ENCODE assay signal across 13 cellular contexts in genomic region chr3:151537751-151538150, GRCh38.
A peak's percentile ranks its signal among the peaks of the same experiment; 100 is the strongest.
DNase-seq lines count a peak whose midpoint lies in the region; ATAC-seq and TF ChIP-seq lines count a peak whose summit lies in the region.
"Had no signal": no experiment of that assay in that cellular context is flagged by ENCODE, and none has a peak within 500 bp of the region (broad histone marks: within the 10 kb centered on the region; RNA-seq: fewer than 3 reads in every experiment).

No MANE protein-coding gene starts in this region.

- H3K4me3 ChIP-seq in GM23248: no peak overlapping the region
- no peak overlapping the region for H3K4me3 ChIP-seq in adipocyte (ENCODE audit: low read length)
- no peak overlapping the region for H3K4me3 ChIP-seq in heart right ventricle
- no peak overlapping the region for H3K4me3 ChIP-seq in smooth muscle cell

- ATAC-seq in heart right ventricle: peak in 2 of 8 donors; percentile 44 to 54
- ATAC-seq in stimulated activated naive CD8-positive, alpha-beta T cell treated with anti-CD3 and anti-CD28 coated beads, Interleukin-15, amount 100 ng/mL, for 72 hours: no peak

- TF ChIP-seq CTCF in heart right ventricle (IDR thresholded peaks at IDR 0.05): no peak
- TF ChIP-seq CTCF in smooth muscle cell (IDR thresholded peaks at IDR 0.05; ENCODE audit: borderline replicate concordance, insufficient read depth, poor library complexity, severe bottlenecking): no peak
- TF ChIP-seq CTCF in type B pancreatic cell (conservative IDR thresholded peaks at IDR 0.05): no peak

- intact Hi-C loops in heart right ventricle (cut with DNase I): no loop called here

- in situ Hi-C loops in GM23248 (cut with MboI): no loop called here

- peak; percentile 23 for DNase-seq in GM23248
- peak; percentile 55 for DNase-seq in adipocyte (ENCODE audit: low read depth)
- no peak for DNase-seq in heart right ventricle
- no peak for DNase-seq in smooth muscle cell (lab: John Stamatoyannopoulos, UW; ENCODE audit: unreplicated experiment)
- no peak for DNase-seq in NCI-H1417 treated with DMSO at 0.1 percent for 48 hours (lab: John Stamatoyannopoulos, UW)
- no peak for DNase-seq in stimulated activated naive CD8-positive, alpha-beta T cell treated with anti-CD3 and anti-CD28 coated beads, Interleukin-15, amount 100 ng/mL, for 72 hours
- DNase-seq in stimulated activated CD4-positive, alpha-beta T cell treated with anti-CD3 and anti-CD28 coated beads, Interleukin-2, amount 100 ng/mL, for 24 hours: no peak
- no peak for DNase-seq in type B pancreatic cell (ENCODE audit: extremely low spot score, unreplicated experiment)
- DNase-seq: activated CD4-positive, alpha-beta T cell treated with anti-CD3 and anti-CD28 coated beads for 48 hours; KG1; NCI-H2029; nephron progenitor cell had no signal

- H3K4me2 ChIP-seq in GM23248 (ENCODE audit: unreplicated experiment) (peak overlapping the region; percentile 6), smooth muscle cell (peak overlapping the region; percentile 61)

- no peaks in the 10 kb centered on the region for H3K9me3 ChIP-seq in GM23248 (ENCODE audit: low read depth)
- H3K9me3 ChIP-seq in adipocyte (ENCODE audit: control insufficient read depth, low read length): no peaks in the 10 kb centered on the region
- H3K9me3 ChIP-seq in heart right ventricle: peaks cover 0 to 15% (median 0%) of the 10 kb centered on the region in 11 donors
- H3K9me3 ChIP-seq in smooth muscle cell (replicated peaks; ENCODE audit: low read depth): no peaks in the 10 kb centered on the region

- 11 to 12% methylated on average over 3 of the region's 3 CpGs for WGBS in GM23248 (ENCODE audit: low coverage in 1 of 2, low lambda C conversion rate in 2 of 2, missing lambda C conversion rate in 2 of 2), 2 experiments
- WGBS in heart right ventricle, 2 donors: 54 to 56% methylated on average over 3 of the region's 3 CpGs
- WGBS in smooth muscle cell (ENCODE audit: low lambda C conversion rate): 21% methylated on average over 3 of the region's 3 CpGs

- no peak overlapping the region for H3K27ac Mint-ChIP-seq in stimulated activated naive CD8-positive, alpha-beta T cell treated with anti-CD3 and anti-CD28 coated beads, Interleukin-15, amount 100 ng/mL, for 72 hours
- H3K27ac Mint-ChIP-seq in type B pancreatic cell: no peak overlapping the region
- H3K27ac Mint-ChIP-seq: activated T-helper 2 cell treated with anti-CD3 and anti-CD28 coated beads, Interferon-gamma antibody, Interleukin-2, Interleukin-4, amounts not matched to agents 10 μg/mL and 5 μg/mL and 100 μg/mL, durations not matched to agents 14 hours and 24 hours and 36 hours; nephron progenitor cell had no signal

- no peaks in the 10 kb centered on the region for H3F3A ChIP-seq in GM23248 (ENCODE audit: insufficient read depth)
- peaks cover 8% of the 10 kb centered on the region for H3F3A ChIP-seq in smooth muscle cell (ENCODE audit: low read depth)

- H3K9ac ChIP-seq in GM23248: no peak overlapping the region
- no peak overlapping the region for H3K9ac ChIP-seq in adipocyte (ENCODE audit: low read length)
- no peak overlapping the region for H3K9ac ChIP-seq in smooth muscle cell (ENCODE audit: low read depth)

- H3K9me2 ChIP-seq in GM23248 (ENCODE audit: insufficient read depth): no peaks in the 10 kb centered on the region; the same call in 1 of the 2 replicates

- no peaks in the 10 kb centered on the region for H3K27me3 ChIP-seq in GM23248 (replicated peaks; ENCODE audit: insufficient read depth)
- no peaks in the 10 kb centered on the region for H3K27me3 ChIP-seq in adipocyte (replicated peaks; ENCODE audit: control insufficient read depth, insufficient read depth, low read length)
- H3K27me3 ChIP-seq in heart right ventricle: no peaks in the 10 kb centered on the region
- H3K27me3 ChIP-seq in smooth muscle cell (ENCODE audit: low read depth): no peaks in the 10 kb centered on the region

- H2AFZ ChIP-seq in GM23248 (peak overlapping the region; percentile 53), smooth muscle cell (ENCODE audit: low read depth) (peak overlapping the region; percentile 90)

- H3K4me1 ChIP-seq in GM23248 (ENCODE audit: insufficient read depth) (peaks cover 21% of the 10 kb centered on the region), adipocyte (ENCODE audit: control insufficient read depth, insufficient read depth, low read length) (peaks cover 27% of the 10 kb centered on the region), heart right ventricle (peaks cover 0 to 7% (median 0%) of the 10 kb centered on the region in 9 donors), smooth muscle cell (ENCODE audit: low read depth) (peaks cover 19% of the 10 kb centered on the region)

- H3K27ac ChIP-seq in GM23248 (no peak overlapping the region), heart right ventricle (peak overlapping the region in 7 of 10 donors; percentile 6 to 63 (median 59)), smooth muscle cell (ENCODE audit: low read depth) (peak overlapping the region; percentile 66)

- no peaks in the 10 kb centered on the region for H3K27me3 Mint-ChIP-seq in stimulated activated naive CD8-positive, alpha-beta T cell treated with anti-CD3 and anti-CD28 coated beads, Interleukin-15, amount 100 ng/mL, for 72 hours
- H3K27me3 Mint-ChIP-seq in type B pancreatic cell: no peaks in the 10 kb centered on the region

- H3K9me3 Mint-ChIP-seq in stimulated activated naive CD8-positive, alpha-beta T cell treated with anti-CD3 and anti-CD28 coated beads, Interleukin-15, amount 100 ng/mL, for 72 hours: peaks cover 0 to 6% of the 10 kb centered on the region in 2 donors
- H3K9me3 Mint-ChIP-seq in type B pancreatic cell: no peaks in the 10 kb centered on the region
- H3K9me3 Mint-ChIP-seq: activated T-helper 2 cell treated with anti-CD3 and anti-CD28 coated beads, Interferon-gamma antibody, Interleukin-2, Interleukin-4, amounts not matched to agents 10 μg/mL and 5 μg/mL and 100 μg/mL, durations not matched to agents 14 hours and 24 hours and 36 hours had no signal

- no peaks in the 10 kb centered on the region for H3K4me1 Mint-ChIP-seq in stimulated activated naive CD8-positive, alpha-beta T cell treated with anti-CD3 and anti-CD28 coated beads, Interleukin-15, amount 100 ng/mL, for 72 hours
- H3K4me1 Mint-ChIP-seq in type B pancreatic cell (ENCODE audit: unreplicated experiment): peaks cover 25% of the 10 kb centered on the region

- H3K36me3 ChIP-seq in GM23248 (ENCODE audit: low read depth): no peaks in the 10 kb centered on the region
- no peaks in the 10 kb centered on the region for H3K36me3 ChIP-seq in adipocyte (ENCODE audit: control insufficient read depth, insufficient read depth, low read length, severe bottlenecking)
- no peaks in the 10 kb centered on the region for H3K36me3 ChIP-seq in heart right ventricle
- no peaks in the 10 kb centered on the region for H3K36me3 ChIP-seq in smooth muscle cell (ENCODE audit: low read depth)

- H4K20me1 ChIP-seq in GM23248 (ENCODE audit: insufficient read depth): no peaks in the 10 kb centered on the region
- no peaks in the 10 kb centered on the region for H4K20me1 ChIP-seq in smooth muscle cell (ENCODE audit: low read depth)

- H3K4me3 Mint-ChIP-seq in stimulated activated naive CD8-positive, alpha-beta T cell treated with anti-CD3 and anti-CD28 coated beads, Interleukin-15, amount 100 ng/mL, for 72 hours: no peak overlapping the region
- H3K4me3 Mint-ChIP-seq in type B pancreatic cell: no peak overlapping the region

- no peaks in the 10 kb centered on the region for H3K36me3 Mint-ChIP-seq in type B pancreatic cell

- H3K79me2 ChIP-seq in GM23248 (ENCODE audit: insufficient read depth) (no peaks in the 10 kb centered on the region), smooth muscle cell (ENCODE audit: low read depth) (no peaks in the 10 kb centered on the region)

Comparison
In these comparisons a context has a peak if more than half of its experiments do, and no peak if none do; other contexts are left out.
1. DNase-seq: peak in GM23248 (single experiment) and adipocyte (single experiment); none in heart right ventricle (0 of 2), smooth muscle cell (single experiment), NCI-H1417 treated with DMSO at 0.1 percent for 48 hours (single experiment), stimulated activated naive CD8-positive, alpha-beta T cell treated with anti-CD3 and anti-CD28 coated beads, Interleukin-15, amount 100 ng/mL, for 72 hours (0 of 2), stimulated activated CD4-positive, alpha-beta T cell treated with anti-CD3 and anti-CD28 coated beads, Interleukin-2, amount 100 ng/mL, for 24 hours (0 of 2) and type B pancreatic cell (single experiment).